25 cellular contexts compared by ENCODE assay signal in genomic region chr11:20934521-20934920, GRCh38.
"Had no signal": no experiment of that assay in that cellular context is flagged by ENCODE, and none has a peak within 500 bp of the region (broad histone marks: within the 10 kb centered on the region; RNA-seq: fewer than 3 reads in every experiment).

No MANE protein-coding gene starts in this region.

- H3K4me3 ChIP-seq: colonic mucosa, esophagus squamous epithelium, gastroesophageal sphincter, heart right ventricle had no signal

- H3K9me3 ChIP-seq: colonic mucosa, esophagus squamous epithelium, gastroesophageal sphincter, heart right ventricle had no signal

- DNase-seq: activated B cell treated with CpG ODN at 0.5 μM for 24 hours; activated CD4-positive, alpha-beta T cell treated with anti-CD3 and anti-CD28 coated beads for 48 hours; activated CD4-positive, alpha-beta T cell treated with anti-CD3 and anti-CD28 coated beads, Interleukin-2, amount 50 U/mL, for 1 hour; activated CD4-positive, alpha-beta T cell treated with anti-CD3 and anti-CD28 coated beads, Interleukin-2, amount 50 U/mL, for 48 hours; activated CD8-positive, alpha-beta memory T cell treated with anti-CD3 and anti-CD28 coated beads for 24 hours; activated CD8-positive, alpha-beta T cell treated with anti-CD3 and anti-CD28 coated beads for 36 hours; activated effector memory CD4-positive, alpha-beta T cell treated with Interleukin-2 at 50 U/mL for 16 hours; activated gamma-delta T cell treated with Interleukin-2 at 50 U/mL for 16 hours; activated naive CD4-positive, alpha-beta T cell treated with anti-CD3 and anti-CD28 coated beads, Interleukin-2, amount 50 U/mL, for 16 hours; activated naive CD4-positive, alpha-beta T cell treated with Interleukin-2 at 50 U/mL for 16 hours; activated T-cell treated with anti-CD3 and anti-CD28 coated beads, Interleukin-2, amount 50 U/mL, for 4 hours; amniotic stem cell; brain microvascular endothelial cell; colonic mucosa; effector CD8-positive, alpha-beta T cell; esophagus squamous epithelium; foreskin melanocyte; heart right ventricle; T-helper 17 cell; T1000; WERI-Rb-1 had no signal

- H3K27me3 ChIP-seq: brain microvascular endothelial cell, colonic mucosa, esophagus squamous epithelium, gastroesophageal sphincter had no signal

- ATAC-seq: activated CD4-positive, CD25-positive, alpha-beta regulatory T cell treated with anti-CD3 and anti-CD28 coated beads, Interleukin-2, amount 50 U/mL, for 24 hours; activated CD8-positive, alpha-beta T cell treated with anti-CD3 and anti-CD28 coated beads for 36 hours; activated T-cell treated with anti-CD3 and anti-CD28 coated beads, Interleukin-2, amount 50 U/mL, for 4 hours; activated T-helper 17 cell treated with anti-CD3 and anti-CD28 coated beads, Interleukin-2, amount 50 U/mL, for 72 hours; gastroesophageal sphincter; heart right ventricle; T-helper 17 cell had no signal

- H3K4me1 ChIP-seq: colonic mucosa, esophagus squamous epithelium, gastroesophageal sphincter, heart right ventricle had no signal

- H3K27ac ChIP-seq: brain microvascular endothelial cell, colonic mucosa, epithelial cell of prostate, esophagus squamous epithelium, gastroesophageal sphincter, heart right ventricle, WERI-Rb-1 had no signal

- H3K36me3 ChIP-seq: brain microvascular endothelial cell, colonic mucosa, esophagus squamous epithelium, gastroesophageal sphincter, heart right ventricle, WERI-Rb-1 had no signal
